In genomic region chr4:16777726-16778125, GRCh38 we compare ENCODE assay signal across 35 cellular contexts.
DNase-seq lines count a peak whose midpoint lies in the region; ATAC-seq, FAIRE-seq and TF ChIP-seq lines count a peak whose summit lies in the region.
"Had no signal": no experiment of that assay in that cellular context is flagged by ENCODE, and none has a peak within 500 bp of the region (broad histone marks: within the 10 kb centered on the region; RNA-seq: fewer than 3 reads in every experiment).

No MANE protein-coding gene starts in this region.

- BruUV-seq in HepG2 (replicated peaks; lab: Mats Ljungman, UMichigan) (no TSS peak), IMR-90 (replicated peaks; lab: Mats Ljungman, UMichigan) (no TSS peak)

- H3K27me3 ChIP-seq in HepG2 (ENCODE audit: control insufficient read depth in 1 of 2, insufficient read depth in 2 of 2, low read length in 2 of 2) = peaks cover 0 to 7% of the 10 kb centered on the region in 2 experiments; a peak in 4 of 5 replicates
- H3K27me3 ChIP-seq in right lobe of liver = no peaks in the 10 kb centered on the region
- H3K27me3 ChIP-seq in IMR-90 (ENCODE audit: control insufficient read depth, insufficient read depth, low read length) = no peaks in the 10 kb centered on the region
- H3K27me3 ChIP-seq: BE2C; BLaER1; BLaER1 treated with 17β-estradiol and CSF1 and Interleukin-3, amounts not matched to agents 10 nM and 100 nM had no signal

- H2AFZ ChIP-seq in HepG2 (ENCODE audit: low read length) = no peak overlapping the region
- no peak overlapping the region for H2AFZ ChIP-seq in IMR-90 (replicated peaks; ENCODE audit: low read length, poor library complexity)

- no peak overlapping the region for H3K14ac ChIP-seq in IMR-90 (replicated peaks; ENCODE audit: low read depth, low read length)

- H3K9me3 ChIP-seq in HepG2 (ENCODE audit: low read length) (no peaks in the 10 kb centered on the region), right lobe of liver (no peaks in the 10 kb centered on the region), IMR-90 (ENCODE audit: control insufficient read depth, insufficient read depth, low read length) (no peaks in the 10 kb centered on the region)
- H3K9me3 ChIP-seq: A549; BLaER1; BLaER1 treated with 17β-estradiol and CSF1 and Interleukin-3, amounts not matched to agents 10 nM and 100 nM; Caco-2 had no signal

- H2BK15ac ChIP-seq in IMR-90 (ENCODE audit: low read depth, low read length) = no peak overlapping the region

- H3K9ac ChIP-seq in HepG2 (ENCODE audit: insufficient read depth, low read depth, low read length) = no peak overlapping the region
- H3K9ac ChIP-seq in IMR-90 (ENCODE audit: low read depth, low read length) = no peak overlapping the region
- H3K9ac ChIP-seq: BLaER1; BLaER1 treated with 17β-estradiol and CSF1 and Interleukin-3, amounts not matched to agents 10 nM and 100 nM had no signal

- H3K27ac ChIP-seq in HepG2 (ENCODE audit: extremely low read length, insufficient read depth, low read length) (no peak overlapping the region), right lobe of liver (no peak overlapping the region), IMR-90 (ENCODE audit: insufficient read depth, low read length) (no peak overlapping the region)
- H3K27ac ChIP-seq: 22Rv1; A549; BLaER1; BLaER1 treated with 17β-estradiol and CSF1 and Interleukin-3, amounts not matched to agents 10 nM and 100 nM; C4-2B had no signal

- H2BK20ac ChIP-seq in IMR-90 (ENCODE audit: low read depth, low read length) = no peak overlapping the region

- no peak overlapping the region for H3K56ac ChIP-seq in IMR-90 (ENCODE audit: extremely low read depth, insufficient read depth, low read length)

- no peak overlapping the region for H3K23ac ChIP-seq in IMR-90 (ENCODE audit: low read depth, low read length)

- H3K36me3 ChIP-seq in HepG2 (replicated peaks in 1 of 2; ENCODE audit: control insufficient read depth in 1 of 2, insufficient read depth in 2 of 2, low read length in 2 of 2) = no peaks in the 10 kb centered on the region
- H3K36me3 ChIP-seq in right lobe of liver = no peaks in the 10 kb centered on the region
- H3K36me3 ChIP-seq in IMR-90 (ENCODE audit: control insufficient read depth, insufficient read depth, low read length) = peaks cover 3% of the 10 kb centered on the region; the same call in 1 of the 2 replicates
- H3K36me3 ChIP-seq: BE2C; BLaER1; BLaER1 treated with 17β-estradiol and CSF1 and Interleukin-3, amounts not matched to agents 10 nM and 100 nM had no signal

- 29% methylated on average over 3 of the region's 3 CpGs for WGBS in HepG2 (ENCODE audit: low lambda C conversion rate)
- 59% methylated on average over 3 of the region's 3 CpGs for WGBS in right lobe of liver (ENCODE audit: insufficient coverage, low coverage, low lambda C conversion rate, missing lambda C conversion rate)
- WGBS in IMR-90 (ENCODE audit: extremely low coverage in 2 of 2, insufficient read length in 1 of 2), 2 experiments = 87% methylated on average over 3 of the region's 3 CpGs; no CpG with 5 or more reads in 1 of the 2 experiments

- ATAC-seq in HepG2 = no peak
- ATAC-seq in right lobe of liver = no peak
- ATAC-seq in IMR-90 (ENCODE audit: low read depth) = no peak
- ATAC-seq in GM21737 (IDR thresholded peaks at IDR 0.05; ENCODE audit: unreplicated experiment) = no peak
- ATAC-seq: A549; CD8-positive, alpha-beta T cell had no signal

- H4K8ac ChIP-seq in IMR-90 (ENCODE audit: low read depth in 2 of 2, low read length in 2 of 2) = no peak overlapping the region

- POLR2A ChIA-PET in HepG2 (lab: Yijun Ruan, JAX) (no interaction called here), IMR-90 (lab: Charles Lee; ENCODE audit: unreplicated experiment) (no interaction called here)

- TF ChIP-seq POLR2A in HepG2 (IDR thresholded peaks at IDR 0.05; ENCODE audit: insufficient read depth in 1 of 2, low read depth in 2 of 2, low read length in 2 of 2) = no peak
- TF ChIP-seq POLR2A in right lobe of liver (IDR thresholded peaks at IDR 0.05) = no peak
- TF ChIP-seq POLR2A in IMR-90 (IDR thresholded peaks at IDR 0.05; ENCODE audit: low read depth, low read length) = no peak

- 0 out of 2 replicates have a peak, but pooled peaks cover 6% of the 10 kb centered on the region for H3K9me1 ChIP-seq in IMR-90 (ENCODE audit: insufficient read depth, low read length)

- dilution Hi-C loops in IMR-90 (cut with HindIII; ENCODE audit: low sequenced_read_pairs, unreplicated experiment) = no loop called here

- TF ChIP-seq RAD21 in HepG2 (CRISPR knock-in tag; IDR thresholded peaks at IDR 0.05) = no peak
- no peak for TF ChIP-seq RAD21 in IMR-90 (IDR thresholded peaks at IDR 0.05; ENCODE audit: low read length)

- H4K91ac ChIP-seq in IMR-90 (ENCODE audit: insufficient read depth, low read depth, low read length) = no peak overlapping the region

- no peak overlapping the region for H2AK9ac ChIP-seq in IMR-90 (replicated peaks; ENCODE audit: low read depth, low read length, poor library complexity)

- H3K4me3 ChIP-seq in HepG2 (replicated peaks in 1 of 3; ENCODE audit: insufficient read depth in 1 of 3, low read depth in 2 of 3, low read length in 3 of 3) (no peak overlapping the region), right lobe of liver (no peak overlapping the region), IMR-90 (ENCODE audit: insufficient read depth, low read depth, low read length) (no peak overlapping the region)
- H3K4me3 ChIP-seq: A549; BLaER1; BLaER1 treated with 17β-estradiol and CSF1 and Interleukin-3, amounts not matched to agents 10 nM and 100 nM had no signal

- H4K20me1 ChIP-seq in HepG2 (ENCODE audit: insufficient read depth, low read length) (no peaks in the 10 kb centered on the region), IMR-90 (ENCODE audit: insufficient read depth, low read length) (no peaks in the 10 kb centered on the region)
- H4K20me1 ChIP-seq: BLaER1; BLaER1 treated with 17β-estradiol and CSF1 and Interleukin-3, amounts not matched to agents 10 nM and 100 nM had no signal

- CTCF ChIA-PET in HepG2 (lab: Yijun Ruan, JAX; ENCODE audit: low intra/inter-chr PET ratio, low total read pairs) = no interaction called here
- CTCF ChIA-PET in IMR-90 (lab: Yijun Ruan, JAX) = interaction anchor here (0.9 kb wide), 1 partner anchor 546 kb away, joined by 3 read pairs; no protein-coding TSS in a partner anchor

- H3K4ac ChIP-seq in IMR-90 (ENCODE audit: low read depth, low read length) = no peak overlapping the region

- in situ Hi-C loops in HepG2 (cut with HindIII; ENCODE audit: extremely low pct_ligation_motif_present, low pct_unique_long_range_greater_than_20kb) = no loop called here
- in situ Hi-C loops in IMR-90 (cut with MboI; ENCODE audit: low sequenced_read_pairs) = loop anchor here (25.0 kb wide), 2 partner anchors 490 to 685 kb away; no protein-coding TSS in a partner anchor

- H2AK5ac ChIP-seq in IMR-90 (ENCODE audit: low read depth, low read length) = no peak overlapping the region

- no peak for TF ChIP-seq CTCF in HepG2 (CRISPR knock-in tag; IDR thresholded peaks at IDR 0.05)
- no peak for TF ChIP-seq CTCF in right lobe of liver (IDR thresholded peaks at IDR 0.05)
- no peak for TF ChIP-seq CTCF in IMR-90 (conservative IDR thresholded peaks at IDR 0.05; ENCODE audit: low read depth, low read length)

- H3K79me2 ChIP-seq in HepG2 (ENCODE audit: insufficient read depth, low read length) = no peaks in the 10 kb centered on the region

- no peak for DNase-seq in HepG2 (ENCODE audit: low spot score)
- DNase-seq in right lobe of liver = no peak
- DNase-seq in IMR-90 = peak; percentile 30
- DNase-seq in M059J (ENCODE audit: low read depth) = peak; percentile 54
- DNase-seq in left kidney (ENCODE audit: low read depth, low spot score) = peak; percentile 60
- DNase-seq in NCI-H446 treated with DMSO at 0.1 percent for 48 hours (lab: John Stamatoyannopoulos, UW) = no peak
- no peak for DNase-seq in anterior cingulate cortex (lab: John Stamatoyannopoulos, UW)
- DNase-seq: 8988T; ACHN; AML-193; BE2C; C1 segment of cervical spinal cord; Caco-2; Calu3; CD4-positive, alpha-beta memory T cell; CD4-positive, alpha-beta T cell; CD4-positive, CD25-positive, alpha-beta regulatory T cell; CD8-positive, alpha-beta memory T cell; CD8-positive, alpha-beta T cell; COR-L47; DMS 273 treated with DMSO at 0.1 percent for 48 hours; DMS153; DMS53; DMS79; DMS79 treated with DMSO at 0.1 percent for 48 hours; DND-41; EL had no signal

- H2BK120ac ChIP-seq in IMR-90 (ENCODE audit: low read depth, low read length) = no peak overlapping the region

- H3K4me2 ChIP-seq in HepG2 (ENCODE audit: low read depth, low read length) (no peak overlapping the region), IMR-90 (ENCODE audit: low read depth, low read length) (no peak overlapping the region)
- H3K4me2 ChIP-seq: A549; BLaER1; BLaER1 treated with 17β-estradiol and CSF1 and Interleukin-3, amounts not matched to agents 10 nM and 100 nM had no signal

- TF ChIP-seq EP300 in HepG2 (IDR thresholded peaks at IDR 0.05; ENCODE audit: low read depth in 2 of 2, low read length in 2 of 2) (no peak), HepG2 (CRISPR knock-in tag; IDR thresholded peaks at IDR 0.05; ENCODE audit: borderline replicate concordance) (no peak)

- intact Hi-C loops in HepG2 (cut with micrococcal nuclease; ENCODE audit: unreplicated experiment) (no loop called here), right lobe of liver (cut with DNase I) (no loop called here), IMR-90 (cut with micrococcal nuclease) (no loop called here)

- no peaks in the 10 kb centered on the region for H3K79me1 ChIP-seq in IMR-90 (ENCODE audit: low read depth in 1 of 2, low read length in 2 of 2)

- no peak overlapping the region for H4K5ac ChIP-seq in IMR-90 (ENCODE audit: low read depth, low read length)

- FAIRE-seq in HepG2 (lab: Jason Lieb, UNC) = no peak
- FAIRE-seq: A204.1, A549, D721Med had no signal

- H3K4me1 ChIP-seq in HepG2 (ENCODE audit: insufficient read depth, low read length) = no peaks in the 10 kb centered on the region
- H3K4me1 ChIP-seq in right lobe of liver = no peaks in the 10 kb centered on the region
- H3K4me1 ChIP-seq in IMR-90 (ENCODE audit: control insufficient read depth, insufficient read depth, low read length) = peaks cover 2% of the 10 kb centered on the region; the same call in 1 of the 2 replicates
- H3K4me1 ChIP-seq: A549; BE2C; BLaER1; BLaER1 treated with 17β-estradiol and CSF1 and Interleukin-3, amounts not matched to agents 10 nM and 100 nM; Caco-2 had no signal

- H2BK5ac ChIP-seq in IMR-90 (ENCODE audit: low read depth, low read length, poor library complexity, severe bottlenecking) = no peak overlapping the region

- no peak overlapping the region for H3K18ac ChIP-seq in IMR-90 (ENCODE audit: low read depth, low read length)

TF ChIP-seq in HepG2, 621 proteins besides CTCF, POLR2A, EP300 and RAD21 (continues in another document):
- TF ChIP-seq, protein P1, sequence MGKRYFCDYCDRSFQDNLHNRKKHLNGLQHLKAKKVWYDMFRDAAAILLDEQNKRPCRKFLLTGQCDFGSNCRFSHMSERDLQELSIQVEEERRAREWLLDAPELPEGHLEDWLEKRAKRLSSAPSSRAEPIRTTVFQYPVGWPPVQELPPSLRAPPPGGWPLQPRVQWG (CRISPR knock-in tag; IDR thresholded peaks at IDR 0.05; ENCODE audit: borderline replicate concordance, low read depth) = no peak

Comparison
In these comparisons a context has a peak if more than half of its experiments do, and no peak if none do; other contexts are left out.
1. DNase-seq: peak in IMR-90 (single experiment), M059J (single experiment) and left kidney (single experiment); none in HepG2 (single experiment), right lobe of liver (0 of 3), NCI-H446 treated with DMSO at 0.1 percent for 48 hours (single experiment) and anterior cingulate cortex (0 of 58).